8 cellular contexts compared by ENCODE assay signal in genomic region chr3:49171775-49172500, GRCh38. TPM values are rescaled to one million over a fixed set of nuclear protein-coding genes. Genes with fewer than 3 reads are reported as not detected.
DNase-seq lines count a peak whose midpoint lies in the region; ATAC-seq, FAIRE-seq and TF ChIP-seq lines count a peak whose summit lies in the region.

No MANE protein-coding gene starts in this region.

- H3K27ac ChIP-seq in WERI-Rb-1 (peak overlapping the region; percentile 59), right atrium auricular region (peak overlapping the region; percentile 87 to 93)

- no peak for TF ChIP-seq CTCF in GM12864 (IDR thresholded peaks at IDR 0.05; ENCODE audit: low read depth, low read length, missing control alignments)
- TF ChIP-seq CTCF in WERI-Rb-1 (IDR thresholded peaks at IDR 0.05; ENCODE audit: low read depth, low read length) = no peak
- no peak for TF ChIP-seq CTCF in right atrium auricular region (IDR thresholded peaks at IDR 0.05)

- H3K36me3 ChIP-seq in WERI-Rb-1 (peaks cover 15% of the 10 kb centered on the region), right atrium auricular region (peaks cover 24% of the 10 kb centered on the region)

- H3K4me1 ChIP-seq in right atrium auricular region = peaks cover 0 to 62% of the 10 kb centered on the region in 2 donors

- no peak for TF ChIP-seq POLR2A in GM12891 (IDR thresholded peaks at IDR 0.05; ENCODE audit: low read depth, low read length)

- DNase-seq in GM12864 (ENCODE audit: low read depth) (no peak), WERI-Rb-1 (no peak), right atrium auricular region (ENCODE audit: low spot score) (peak; percentile 59), skeletal muscle cell (ENCODE audit: low read depth) (no peak), GM12891 (ENCODE audit: insufficient read length, low spot score) (no peak), GF-D8 (lab: John Stamatoyannopoulos, UW) (no peak)

- H3K4me3 ChIP-seq in GM12864 (ENCODE audit: low read depth, low read length) = peak overlapping the region; percentile 56
- H3K4me3 ChIP-seq in WERI-Rb-1 (ENCODE audit: low read depth, low read length) = peak overlapping the region; percentile 72
- H3K4me3 ChIP-seq in right atrium auricular region = peak overlapping the region; percentile 73 to 78
- H3K4me3 ChIP-seq in skeletal muscle cell (ENCODE audit: low read depth, low read length) = peak overlapping the region; percentile 75

- H3K9me3 ChIP-seq in WERI-Rb-1 (ENCODE audit: severe bottlenecking) = no peaks in the 10 kb centered on the region
- H3K9me3 ChIP-seq in right atrium auricular region = no peaks in the 10 kb centered on the region

- no peak for FAIRE-seq in GM12891 (lab: Jason Lieb, UNC)

- H3K27me3 ChIP-seq in WERI-Rb-1 (ENCODE audit: insufficient read depth, low read depth, severe bottlenecking) = no peaks in the 10 kb centered on the region
- H3K27me3 ChIP-seq in right atrium auricular region = no peaks in the 10 kb centered on the region

- no peak for ATAC-seq in esophagus mucosa
- no peak for ATAC-seq in GM18870 (IDR thresholded peaks at IDR 0.05; ENCODE audit: unreplicated experiment)

TF ChIP-seq in GM12891, 5 proteins besides CTCF, POLR2A, EP300 and RAD21:
- TF ChIP-seq TAF1 (IDR thresholded peaks at IDR 0.05; ENCODE audit: low read depth, low read length) (no peak), POLR2AphosphoS5 (IDR thresholded peaks at IDR 0.05; ENCODE audit: low read depth, low read length) (no peak), SPI1 (IDR thresholded peaks at IDR 0.05; ENCODE audit: low read depth, low read length) (no peak), PAX5 (IDR thresholded peaks at IDR 0.05; ENCODE audit: insufficient read depth, low read length, severe bottlenecking) (no peak), POU2F2 (IDR thresholded peaks at IDR 0.05; ENCODE audit: low read depth, low read length) (no peak)

RNA-seq across cellular contexts. Expression of gene KLHDC8B, which starts 0.5 kb away (rescaled TPM):
- total RNA-seq in right atrium auricular region (10 to 100 TPM; 51.2 to 80.9 TPM), esophagus mucosa (39.6 TPM)
- polyA plus RNA-seq in GM12891 (2012; ENCODE audit: low read depth, missing spikeins) = 3.5 TPM

RNA-seq across cellular contexts. Expression of gene CCDC71, which starts 5.8 kb away (rescaled TPM):
- total RNA-seq in right atrium auricular region = 10 to 100 TPM; 16.7 to 25.2 TPM
- 15.7 TPM for total RNA-seq in esophagus mucosa
- 13.6 TPM for polyA plus RNA-seq in GM12891 (2012; ENCODE audit: low read depth, missing spikeins)

RNA-seq across cellular contexts. Expression of gene LAMB2, which starts 39.1 kb away (rescaled TPM):
- total RNA-seq in right atrium auricular region (1,000 to 10,000 TPM; 1,056 to 1,180 TPM), esophagus mucosa (69.7 TPM)
- 1.5 TPM for polyA plus RNA-seq in GM12891 (2012; ENCODE audit: low read depth, missing spikeins)

RNA-seq across cellular contexts. Expression of gene USP19, which starts 51.3 kb away (rescaled TPM):
- 10 to 100 TPM; 49.3 to 58.7 TPM for total RNA-seq in right atrium auricular region
- total RNA-seq in esophagus mucosa = 36.2 TPM
- polyA plus RNA-seq in GM12891 (2012; ENCODE audit: low read depth, missing spikeins) = 26.9 TPM

Comparison
In these comparisons a context has a peak if more than half of its experiments do, and no peak if none do; other contexts are left out.
1. RNA of gene LAMB2, which starts 39.1 kb away (total RNA-seq): 1,056 to 1,180 TPM in right atrium auricular region; 69.7 TPM in esophagus mucosa (single experiment); every median in the first group is over 10 times any median in the second.
2. Peak in every context shown above with its lines, with median percentiles within 50 percentile points of each other: H3K4me3 ChIP-seq.